Comparison of ENCODE assay signal across 18 cellular contexts in genomic region chrX:37922926-37923325, GRCh38.
DNase-seq lines count a peak whose midpoint lies in the region; ATAC-seq, FAIRE-seq and TF ChIP-seq lines count a peak whose summit lies in the region.
"Had no signal": no experiment of that assay in that cellular context is flagged by ENCODE, and none has a peak within 500 bp of the region (broad histone marks: within the 10 kb centered on the region; RNA-seq: fewer than 3 reads in every experiment).

No MANE protein-coding gene starts in this region.

- H4K20me1 ChIP-seq in HepG2 (ENCODE audit: insufficient read depth, low read length), result no peaks in the 10 kb centered on the region
- H4K20me1 ChIP-seq: BLaER1 treated with 17β-estradiol and CSF1 and Interleukin-3, amounts not matched to agents 10 nM and 100 nM had no signal

- no peaks in the 10 kb centered on the region for H3K4me1 ChIP-seq in right lobe of liver
- H3K4me1 ChIP-seq in HepG2 (ENCODE audit: insufficient read depth, low read length), result no peaks in the 10 kb centered on the region
- no peaks in the 10 kb centered on the region for H3K4me1 ChIP-seq in adrenal gland (replicated peaks in 1 of 2)
- H3K4me1 ChIP-seq in transverse colon, result no peaks in the 10 kb centered on the region
- H3K4me1 ChIP-seq: SJCRH30 had no signal

- no peaks in the 10 kb centered on the region for H3K36me3 ChIP-seq in right lobe of liver
- H3K36me3 ChIP-seq in HepG2 (replicated peaks in 1 of 2; ENCODE audit: control insufficient read depth in 1 of 2, insufficient read depth in 2 of 2, low read length in 2 of 2), result no peaks in the 10 kb centered on the region
- no peaks in the 10 kb centered on the region for H3K36me3 ChIP-seq in adrenal gland (replicated peaks in 1 of 2)
- H3K36me3 ChIP-seq in transverse colon, result no peaks in the 10 kb centered on the region
- H3K36me3 ChIP-seq: BLaER1 treated with 17β-estradiol and CSF1 and Interleukin-3, amounts not matched to agents 10 nM and 100 nM; SJCRH30 had no signal

- TF ChIP-seq EP300 in HepG2 (IDR thresholded peaks at IDR 0.05; ENCODE audit: low read depth in 2 of 2, low read length in 2 of 2) (no peak), HepG2 (CRISPR knock-in tag; IDR thresholded peaks at IDR 0.05; ENCODE audit: borderline replicate concordance) (no peak), transverse colon (IDR thresholded peaks at IDR 0.05; ENCODE audit: low read depth) (no peak)

- WGBS in right lobe of liver (ENCODE audit: insufficient coverage, low coverage, low lambda C conversion rate, missing lambda C conversion rate), result 10% methylated on average over 1 of the region's 1 CpG
- WGBS in HepG2 (ENCODE audit: low lambda C conversion rate), result 14% methylated on average over 1 of the region's 1 CpG
- 26 to 42% (median 35%) methylated on average over 1 of the region's 1 CpG for WGBS in adrenal gland, 4 donors
- WGBS in transverse colon (ENCODE audit: low coverage in 1 of 2), 2 donors, result 62% methylated on average over 1 of the region's 1 CpG; no CpG with 5 or more reads in 1 of the 2 donors

- no peak overlapping the region for H3K27ac ChIP-seq in right lobe of liver
- no peak overlapping the region for H3K27ac ChIP-seq in HepG2 (ENCODE audit: extremely low read length, insufficient read depth, low read length)
- no peak overlapping the region for H3K27ac ChIP-seq in adrenal gland
- no peak overlapping the region for H3K27ac ChIP-seq in transverse colon
- H3K27ac ChIP-seq: BLaER1 treated with 17β-estradiol and CSF1 and Interleukin-3, amounts not matched to agents 10 nM and 100 nM; SJCRH30 had no signal

- peaks cover 4% of the 10 kb centered on the region for H3K36me3 Mint-ChIP-seq in mesothelial cell of epicardium

- no peak for TF ChIP-seq POLR2A in right lobe of liver (IDR thresholded peaks at IDR 0.05)
- TF ChIP-seq POLR2A in HepG2 (IDR thresholded peaks at IDR 0.05; ENCODE audit: insufficient read depth in 1 of 2, low read depth in 2 of 2, low read length in 2 of 2), result no peak
- TF ChIP-seq POLR2A in adrenal gland (IDR thresholded peaks at IDR 0.05), result no peak
- no peak for TF ChIP-seq POLR2A in transverse colon (IDR thresholded peaks at IDR 0.05)

- no peak for FAIRE-seq in HepG2 (lab: Jason Lieb, UNC)
- FAIRE-seq: A204.1, GM12891 had no signal

- H3K9me3 Mint-ChIP-seq in mesothelial cell of epicardium, result peaks cover 49% of the 10 kb centered on the region

- H3K27me3 ChIP-seq in right lobe of liver, result peaks cover 0 to 6% of the 10 kb centered on the region in 2 donors
- no peaks in the 10 kb centered on the region for H3K27me3 ChIP-seq in HepG2 (ENCODE audit: control insufficient read depth in 1 of 2, insufficient read depth in 2 of 2, low read length in 2 of 2)
- peaks cover 8% of the 10 kb centered on the region for H3K27me3 ChIP-seq in adrenal gland
- no peaks in the 10 kb centered on the region for H3K27me3 ChIP-seq in transverse colon
- H3K27me3 ChIP-seq: SJCRH30 had no signal

- H3K4me3 Mint-ChIP-seq in mesothelial cell of epicardium, result no peak overlapping the region
- H3K4me3 Mint-ChIP-seq: HFFc6 had no signal

- POLR2A ChIA-PET in HepG2 (lab: Yijun Ruan, JAX), result no interaction called here

- H3K9me3 ChIP-seq in right lobe of liver, result no peaks in the 10 kb centered on the region
- H3K9me3 ChIP-seq in HepG2 (ENCODE audit: low read length), result no peaks in the 10 kb centered on the region
- no peaks in the 10 kb centered on the region for H3K9me3 ChIP-seq in adrenal gland (replicated peaks in 1 of 3)
- no peaks in the 10 kb centered on the region for H3K9me3 ChIP-seq in transverse colon
- H3K9me3 ChIP-seq: SJCRH30 had no signal

- in situ Hi-C loops in HepG2 (cut with HindIII; ENCODE audit: extremely low pct_ligation_motif_present, low pct_unique_long_range_greater_than_20kb) (no loop called here), transverse colon (cut with MboI; ENCODE audit: low pct_ligation_motif_present in 1 of 4, low pct_unique_long_range_greater_than_20kb in 1 of 4, low sequenced_read_pairs in 3 of 4) (loop anchor here in 3 of 4 donors (10.0 kb wide), 2 partner anchors 242 to 252 kb away; no protein-coding TSS in a partner anchor), KBM-7 (cut with MboI; ENCODE audit: low pct_unique_long_range_greater_than_20kb, low sequenced_read_pairs) (no loop called here)

- no peaks in the 10 kb centered on the region for H3K79me2 ChIP-seq in HepG2 (ENCODE audit: insufficient read depth, low read length)

- H3K4me2 ChIP-seq in HepG2 (ENCODE audit: low read depth, low read length), result no peak overlapping the region
- H3K4me2 ChIP-seq: BLaER1 treated with 17β-estradiol and CSF1 and Interleukin-3, amounts not matched to agents 10 nM and 100 nM had no signal

- ATAC-seq in right lobe of liver (peak; percentile 57 to 69 (median 64)), HepG2 (no peak)

- no peaks in the 10 kb centered on the region for H3K4me1 Mint-ChIP-seq in mesothelial cell of epicardium

- no peak overlapping the region for H3K27ac Mint-ChIP-seq in mesothelial cell of epicardium
- H3K27ac Mint-ChIP-seq: HFFc6 had no signal

- TF ChIP-seq CTCF in right lobe of liver (IDR thresholded peaks at IDR 0.05) (no peak), HepG2 (CRISPR knock-in tag; IDR thresholded peaks at IDR 0.05) (no peak), adrenal gland (IDR thresholded peaks at IDR 0.05) (no peak), fibroblast of pulmonary artery (IDR thresholded peaks at IDR 0.05; ENCODE audit: low read length, missing control alignments) (no peak), transverse colon (IDR thresholded peaks at IDR 0.05) (no peak), mesothelial cell of epicardium (IDR thresholded peaks at IDR 0.05; ENCODE audit: unreplicated experiment) (no peak)

- H3K4me3 ChIP-seq in right lobe of liver, result no peak overlapping the region
- no peak overlapping the region for H3K4me3 ChIP-seq in HepG2 (replicated peaks in 1 of 3; ENCODE audit: insufficient read depth in 1 of 3, low read depth in 2 of 3, low read length in 3 of 3)
- H3K4me3 ChIP-seq in adrenal gland, result no peak overlapping the region
- no peak overlapping the region for H3K4me3 ChIP-seq in fibroblast of pulmonary artery (replicated peaks; ENCODE audit: low read depth, low read length)
- no peak overlapping the region for H3K4me3 ChIP-seq in transverse colon
- H3K4me3 ChIP-seq: BLaER1 treated with 17β-estradiol and CSF1 and Interleukin-3, amounts not matched to agents 10 nM and 100 nM; SJCRH30 had no signal

- DNase-seq in right lobe of liver (peak in 1 of 3 donors; percentile 40), HepG2 (ENCODE audit: low spot score) (no peak), adrenal gland (peak in 6 of 7 donors; percentile 29 to 52 (median 36)), fibroblast of pulmonary artery (ENCODE audit: low read depth) (peak; percentile 8), transverse colon (peak; percentile 12), KBM-7 (no peak), mesothelial cell of epicardium (ENCODE audit: low spot score in 2 of 2, unreplicated experiment in 2 of 2) (no peak), germinal center (ENCODE audit: low spot score) (no peak)
- DNase-seq: GF-D8, HFFc6, Kasumi-1, NCI-H1105, NCI-H187, NCI-H345, SJCRH30 had no signal

- H2AFZ ChIP-seq in HepG2 (ENCODE audit: low read length), result no peak overlapping the region

- H3K9ac ChIP-seq in HepG2 (ENCODE audit: insufficient read depth, low read depth, low read length), result no peak overlapping the region
- H3K9ac ChIP-seq: BLaER1 treated with 17β-estradiol and CSF1 and Interleukin-3, amounts not matched to agents 10 nM and 100 nM had no signal

- intact Hi-C loops in right lobe of liver (cut with DNase I), result loop anchor here in 1 of 2 donors (10.0 kb wide), 1 partner anchor 242 kb away; no protein-coding TSS in a partner anchor
- intact Hi-C loops in HepG2 (cut with micrococcal nuclease; ENCODE audit: unreplicated experiment), result loop anchor here (10.0 kb wide), 1 partner anchor 178 kb away; no protein-coding TSS in a partner anchor
- intact Hi-C loops in adrenal gland (cut with DNase I), result no loop called here
- intact Hi-C loops in transverse colon (cut with DNase I; ENCODE audit: low total_unique reads), result no loop called here

- BruUV-seq in HepG2 (replicated peaks; lab: Mats Ljungman, UMichigan), result no TSS peak

- no peaks in the 10 kb centered on the region for H3K27me3 Mint-ChIP-seq in mesothelial cell of epicardium (ENCODE audit: low read depth)

- CTCF ChIA-PET in HepG2 (lab: Yijun Ruan, JAX; ENCODE audit: low intra/inter-chr PET ratio, low total read pairs), result no interaction called here

- TF ChIP-seq RAD21 in HepG2 (CRISPR knock-in tag; IDR thresholded peaks at IDR 0.05), result no peak

TF ChIP-seq in HepG2, 621 proteins besides CTCF, POLR2A, EP300 and RAD21 (continues in another document):
- TF ChIP-seq ZFP36L2 (CRISPR knock-in tag; IDR thresholded peaks at IDR 0.05), result no peak
- no peak for TF ChIP-seq MXD1 (CRISPR knock-in tag; IDR thresholded peaks at IDR 0.05)
- TF ChIP-seq ZNF549 (CRISPR knock-in tag; IDR thresholded peaks at IDR 0.05), result no peak
- TF ChIP-seq UBTF (CRISPR knock-in tag; IDR thresholded peaks at IDR 0.05), result no peak

Comparison
In these comparisons a context has a peak if more than half of its experiments do, and no peak if none do; other contexts are left out.
1. DNase-seq: peak in adrenal gland (6 of 7), fibroblast of pulmonary artery (single experiment) and transverse colon (single experiment); none in HepG2 (single experiment), KBM-7 (single experiment), mesothelial cell of epicardium (0 of 2) and germinal center (single experiment).
2. in situ Hi-C loops: an anchor here in transverse colon (10.0 kb wide); none called in HepG2 and KBM-7.